14 cellular contexts compared by ENCODE assay signal in genomic region chr1:107273515-107273914, GRCh38.
"Had no signal": no experiment of that assay in that cellular context is flagged by ENCODE, and none has a peak within 500 bp of the region (broad histone marks: within the 10 kb centered on the region; RNA-seq: fewer than 3 reads in every experiment).

No MANE protein-coding gene starts in this region.

- H3K27ac ChIP-seq: gastroesophageal sphincter, parathyroid adenoma, skin epidermis, stomach, thoracic aorta, VCaP had no signal

- H3K4me3 ChIP-seq: gastroesophageal sphincter, skin epidermis, stomach, thoracic aorta had no signal

- H3K79me2 ChIP-seq: parathyroid adenoma had no signal

- DNase-seq: activated CD4-positive, alpha-beta memory T cell treated with anti-CD3 and anti-CD28 coated beads, Interleukin-2, amount 10 ng/mL, durations not matched to agents 7 days and 5 days; activated gamma-delta T cell; activated naive CD8-positive, alpha-beta T cell treated with anti-CD3 and anti-CD28 coated beads for 36 hours; activated T-cell treated with anti-CD3 and anti-CD28 coated beads, Interleukin-2, amount 50 U/mL, for 48 hours; aorta; left ventricle myocardium superior; retina; stimulated activated CD4-positive, alpha-beta T cell treated with anti-CD3 and anti-CD28 coated beads, Interleukin-4, amount 100 ng/mL, for 4 hours; stomach had no signal

- H3K4me1 ChIP-seq: gastroesophageal sphincter, parathyroid adenoma, stomach had no signal

- H3K36me3 ChIP-seq: gastroesophageal sphincter, stomach, thoracic aorta had no signal

- ATAC-seq: gastroesophageal sphincter, left ventricle myocardium superior had no signal

- H2AFZ ChIP-seq: parathyroid adenoma had no signal

- H3K9me3 ChIP-seq: gastroesophageal sphincter, stomach, thoracic aorta had no signal

- H3K27me3 ChIP-seq: gastroesophageal sphincter, stomach had no signal
